Comparison of ENCODE assay signal across 9 cellular contexts in genomic region chr5:118736396-118736795, GRCh38.
"Had no signal": no experiment of that assay in that cellular context is flagged by ENCODE, and none has a peak within 500 bp of the region (broad histone marks: within the 10 kb centered on the region; RNA-seq: fewer than 3 reads in every experiment).

No MANE protein-coding gene starts in this region.

- H3K36me3 ChIP-seq: HAP-1 had no signal

- H3K9me3 ChIP-seq: HAP-1 had no signal

- H3K27ac ChIP-seq: GM23248, HL-60 had no signal

- H3K4me3 ChIP-seq: GM23248, HAP-1 had no signal

- H2AFZ ChIP-seq: GM23248 had no signal

- DNase-seq: GM23248, GOT3, H7, HFFc6, KBM-7 had no signal

- ATAC-seq: HCT116, HepG2 had no signal

- H3K9ac ChIP-seq: GM23248 had no signal
